9 cellular contexts compared by ENCODE assay signal in the genomic region with DNA sequence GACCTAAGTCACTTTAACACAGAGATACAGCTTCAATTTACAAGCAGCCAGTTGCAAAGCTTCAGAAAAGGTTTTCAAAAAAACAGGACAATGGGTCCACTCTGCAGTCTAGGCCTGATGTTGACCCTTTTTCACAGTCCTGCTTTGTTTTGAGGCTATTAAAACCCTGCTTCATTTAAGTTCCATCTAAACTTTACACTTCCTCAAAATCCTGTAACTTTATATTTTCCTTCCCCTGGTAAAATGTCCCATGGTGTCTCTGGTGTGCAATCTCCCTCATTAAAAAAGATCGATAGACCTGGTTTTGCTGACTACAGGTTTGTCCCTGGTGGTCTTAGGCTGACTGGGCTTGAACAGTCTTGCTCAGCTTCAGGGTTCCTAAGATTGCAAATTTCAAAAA. TPM values are rescaled to one million over a fixed set of nuclear protein-coding genes. Genes with fewer than 3 reads are reported as not detected.
A peak's percentile ranks its signal among the peaks of the same experiment; 100 is the strongest.
DNase-seq lines count a peak whose midpoint lies in the region; ATAC-seq and TF ChIP-seq lines count a peak whose summit lies in the region.
"Had no signal": no experiment of that assay in that cellular context is flagged by ENCODE, and none has a peak within 500 bp of the region (broad histone marks: within the 10 kb centered on the region; RNA-seq: fewer than 3 reads in every experiment).

No MANE protein-coding gene starts in this region.

- H3K27me3 ChIP-seq in right lobe of liver, result no peaks in the 10 kb centered on the region
- no peaks in the 10 kb centered on the region for H3K27me3 ChIP-seq in thymus (ENCODE audit: control insufficient read depth, insufficient read depth)

- H3K4me1 ChIP-seq in right lobe of liver (peaks cover 0 to 19% (median 6%) of the 10 kb centered on the region in 4 donors), thymus (ENCODE audit: control insufficient read depth, insufficient read depth, low read length) (peaks cover 13% of the 10 kb centered on the region)

- H3K4me1 Mint-ChIP-seq in activated T-cell treated with anti-CD3 and anti-CD28 coated beads, Interleukin-2, amount 50 U/mL, for 4 hours (ENCODE audit: low read depth), result peaks cover 28% of the 10 kb centered on the region

- H3K9me3 Mint-ChIP-seq in activated T-cell treated with anti-CD3 and anti-CD28 coated beads, Interleukin-2, amount 50 U/mL, for 4 hours, result peaks cover 3% of the 10 kb centered on the region

- H3K36me3 ChIP-seq in right lobe of liver (no peaks in the 10 kb centered on the region), thymus (ENCODE audit: control insufficient read depth, insufficient read depth) (no peaks in the 10 kb centered on the region)

- peak overlapping the region; percentile 88 for H3K4me3 Mint-ChIP-seq in activated T-cell treated with anti-CD3 and anti-CD28 coated beads, Interleukin-2, amount 50 U/mL, for 4 hours

- 74% methylated on average over 1 of the region's 1 CpG for WGBS in right lobe of liver (ENCODE audit: insufficient coverage, low coverage, low lambda C conversion rate, missing lambda C conversion rate)
- 100% methylated on average over 1 of the region's 1 CpG for WGBS in thymus

- TF ChIP-seq POLR2A in right lobe of liver (IDR thresholded peaks at IDR 0.05), result no peak

- peak overlapping the region; percentile 94 for H3K27ac ChIP-seq in angular gyrus (ENCODE audit: low read depth, low read length)
- peak overlapping the region in 1 of 3 donors; percentile 96 for H3K27ac ChIP-seq in right lobe of liver
- no peak overlapping the region for H3K27ac ChIP-seq in thymus (ENCODE audit: low read depth)

- DNase-seq in activated T-cell treated with anti-CD3 and anti-CD28 coated beads, Interleukin-2, amount 50 U/mL, for 4 hours, result no peak
- DNase-seq in activated T-cell treated with anti-CD3 and anti-CD28 coated beads, Interleukin-2, amount 50 U/mL, for 1 hour, result no peak
- DNase-seq in right lobe of liver, result no peak
- DNase-seq in mucosa of gallbladder (ENCODE audit: low spot score), result no peak
- DNase-seq: RPMI8226 had no signal

- peaks cover 7% of the 10 kb centered on the region for H3K36me3 Mint-ChIP-seq in activated T-cell treated with anti-CD3 and anti-CD28 coated beads, Interleukin-2, amount 50 U/mL, for 4 hours (ENCODE audit: insufficient read depth)

- no peak for ATAC-seq in activated T-cell treated with anti-CD3 and anti-CD28 coated beads, Interleukin-2, amount 50 U/mL, for 4 hours
- no peak for ATAC-seq in right lobe of liver
- ATAC-seq in GM21423 (IDR thresholded peaks at IDR 0.05; ENCODE audit: unreplicated experiment), result no peak
- ATAC-seq in GM18907 (IDR thresholded peaks at IDR 0.05; ENCODE audit: unreplicated experiment), result no peak

- H3K4me3 ChIP-seq in right lobe of liver, result peak overlapping the region in 2 of 3 donors; percentile 68 to 73
- H3K4me3 ChIP-seq in thymus (ENCODE audit: low read length), result peak overlapping the region; percentile 59

- intact Hi-C loops in right lobe of liver (cut with DNase I), result no loop called here

- H3K9me3 ChIP-seq in right lobe of liver (no peaks in the 10 kb centered on the region), thymus (ENCODE audit: control insufficient read depth) (no peaks in the 10 kb centered on the region)

- TF ChIP-seq CTCF in right lobe of liver (IDR thresholded peaks at IDR 0.05), result no peak

- H3K27me3 Mint-ChIP-seq in activated T-cell treated with anti-CD3 and anti-CD28 coated beads, Interleukin-2, amount 50 U/mL, for 4 hours (ENCODE audit: low read depth), result no peaks in the 10 kb centered on the region

RNA-seq across cellular contexts. Expression of a gene that starts 5.1 kb away (rescaled TPM):
- 1,000 to 10,000 TPM; 3,658 to 4,119 (median 4,117) TPM for total RNA-seq in activated T-cell treated with anti-CD3 and anti-CD28 coated beads, Interleukin-2, amount 50 U/mL, for 4 hours
- total RNA-seq in right lobe of liver, result 100 to 1,000 TPM; 173 to 573 (median 551) TPM
- 2,475 TPM for polyA plus RNA-seq in thymus
- total RNA-seq in mucosa of gallbladder, result 1,215 TPM

RNA-seq across cellular contexts. Expression of a gene that starts 24.9 kb away (rescaled TPM):
- 1 to 10 TPM; 3.0 to 4.4 (median 3.0) TPM for total RNA-seq in activated T-cell treated with anti-CD3 and anti-CD28 coated beads, Interleukin-2, amount 50 U/mL, for 4 hours
- 1 to 10 TPM; 2.0 to 5.2 (median 4.5) TPM for total RNA-seq in right lobe of liver
- 1.3 TPM for polyA plus RNA-seq in thymus
- total RNA-seq in mucosa of gallbladder, result 10.4 TPM

RNA-seq across cellular contexts. Expression of a gene that starts 53.8 kb away (rescaled TPM):
- total RNA-seq in activated T-cell treated with anti-CD3 and anti-CD28 coated beads, Interleukin-2, amount 50 U/mL, for 4 hours, result 1 to 10 TPM; 3.1 to 3.2 (median 3.2) TPM
- total RNA-seq in right lobe of liver (1 to 10 TPM; 1.1 to 2.3 (median 1.6) TPM), mucosa of gallbladder (3.2 TPM)
- polyA plus RNA-seq in thymus, result 2.6 TPM
